Comparison of ENCODE assay signal across 9 cellular contexts in the genomic region with DNA sequence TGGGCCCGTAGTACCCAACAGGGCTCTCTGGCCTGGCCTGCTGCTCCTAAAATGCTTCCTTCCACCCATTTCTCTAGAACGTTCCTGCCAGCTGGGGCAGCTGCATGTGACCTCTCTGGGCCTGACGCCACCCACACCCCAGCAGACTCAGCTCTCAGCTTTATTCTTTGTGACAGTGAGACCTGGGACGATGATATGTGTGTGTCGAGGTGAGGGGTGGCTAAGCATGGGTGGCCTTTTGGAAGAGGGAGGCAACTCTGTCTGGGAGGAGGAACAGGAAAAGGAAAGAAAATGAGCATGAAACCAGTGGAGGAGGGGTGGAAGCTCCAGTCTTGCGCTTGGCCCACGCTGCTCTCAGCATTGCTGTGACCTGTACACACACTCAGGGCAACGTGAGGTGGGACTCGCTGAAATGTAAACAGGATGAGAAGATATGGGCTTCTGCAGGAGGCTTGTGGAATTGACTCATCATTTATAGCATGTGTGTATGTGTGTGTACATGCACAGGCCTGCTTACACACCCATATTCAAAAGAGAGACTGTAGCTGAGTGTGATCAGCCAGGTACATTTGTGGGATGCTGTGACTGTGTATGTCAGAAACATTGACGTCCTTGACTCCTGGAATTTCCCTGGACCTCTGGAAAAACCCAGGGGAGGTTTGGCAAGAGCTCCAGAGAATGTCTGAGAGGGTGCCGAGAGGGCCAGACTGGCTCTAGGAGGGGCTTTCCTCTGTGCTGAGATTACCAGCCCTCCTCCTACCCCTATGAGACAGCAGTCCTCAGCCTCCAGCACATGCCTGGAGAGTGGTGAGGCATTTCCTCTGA.
DNase-seq lines count a peak whose midpoint lies in the region; ATAC-seq lines count a peak whose summit lies in the region.
"Had no signal": no experiment of that assay in that cellular context is flagged by ENCODE, and none has a peak within 500 bp of the region (broad histone marks: within the 10 kb centered on the region; RNA-seq: fewer than 3 reads in every experiment).

No MANE protein-coding gene starts in this region.

- ATAC-seq in GM18870 (IDR thresholded peaks at IDR 0.05; ENCODE audit: unreplicated experiment) (peak; percentile 34), HG03442 (IDR thresholded peaks at IDR 0.05; ENCODE audit: unreplicated experiment) (peak; percentile 43), esophagus mucosa (peak; percentile 81), GM18873 (IDR thresholded peaks at IDR 0.05; ENCODE audit: low FRiP score, unreplicated experiment) (no peak), GM18498 (IDR thresholded peaks at IDR 0.05; ENCODE audit: unreplicated experiment) (no peak)

- H3K4me3 ChIP-seq in skeletal muscle cell (ENCODE audit: low read depth, low read length): no peak overlapping the region

- DNase-seq in skeletal muscle cell (ENCODE audit: low read depth) (peak; percentile 67), NCI-H748 treated with DMSO at 0.1 percent for 48 hours (lab: John Stamatoyannopoulos, UW) (no peak), NK-92 (lab: John Stamatoyannopoulos, UW; ENCODE audit: unreplicated experiment) (no peak)
- DNase-seq: amygdala had no signal

Comparison
In these comparisons a context has a peak if more than half of its experiments do, and no peak if none do; other contexts are left out.
1. ATAC-seq: peak in GM18870 (single experiment), HG03442 (single experiment) and esophagus mucosa (single experiment); none in GM18873 (single experiment) and GM18498 (single experiment).